Comparison of ENCODE assay signal across 11 cellular contexts in the genomic region with DNA sequence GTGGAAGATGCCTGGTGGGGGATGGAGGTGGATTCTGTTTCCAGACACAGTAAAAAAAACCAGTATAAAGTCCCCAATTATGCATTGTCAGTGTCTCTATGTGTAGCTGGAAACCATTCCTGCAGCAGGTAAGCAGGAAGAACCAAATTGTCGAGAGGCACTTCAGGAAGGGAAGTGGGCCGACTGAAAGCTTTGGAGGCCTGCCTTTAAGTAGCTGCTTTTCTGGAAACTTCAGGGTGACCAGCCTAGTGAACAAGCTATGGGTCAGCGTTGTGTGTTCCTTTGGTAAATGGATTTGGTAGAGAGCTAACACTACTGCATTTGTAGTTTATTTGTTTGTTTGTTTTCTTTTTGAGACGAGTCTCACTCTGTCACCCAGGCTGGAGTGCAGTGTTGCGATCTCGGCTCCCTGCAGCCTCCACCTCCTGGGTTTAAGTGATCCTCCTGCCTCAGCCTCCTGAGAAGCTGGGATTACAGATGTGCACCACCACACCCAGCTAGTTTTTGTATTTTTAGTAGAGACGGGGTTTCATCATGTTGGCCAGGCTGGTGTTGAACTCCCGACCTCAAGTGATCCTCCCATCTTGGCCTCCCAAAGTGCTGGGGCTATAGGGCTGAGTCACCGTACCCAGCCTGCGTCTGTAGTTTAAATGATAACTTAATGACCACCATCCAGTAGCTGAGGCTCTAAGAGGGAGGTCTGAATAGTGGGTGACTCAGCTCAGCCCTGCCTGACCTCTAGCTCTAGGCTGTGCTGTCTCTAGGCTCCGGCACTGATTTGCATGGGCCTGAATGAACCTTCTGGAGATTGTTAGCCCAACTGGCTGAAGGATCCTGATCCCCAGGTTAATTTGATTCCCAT. TPM values are rescaled to one million over a fixed set of nuclear protein-coding genes. Genes with fewer than 3 reads are reported as not detected.
DNase-seq lines count a peak whose midpoint lies in the region; ATAC-seq, FAIRE-seq and TF ChIP-seq lines count a peak whose summit lies in the region.
"Had no signal": no experiment of that assay in that cellular context is flagged by ENCODE, and none has a peak within 500 bp of the region (broad histone marks: within the 10 kb centered on the region; RNA-seq: fewer than 3 reads in every experiment).

No MANE protein-coding gene starts in this region.

- H3K4me3 Mint-ChIP-seq in WTC11 (no peak overlapping the region), Caco-2 (ENCODE audit: unreplicated experiment) (no peak overlapping the region)
- H3K4me3 Mint-ChIP-seq: activated T-cell treated with anti-CD3 and anti-CD28 coated beads, Interleukin-2, amount 50 U/mL, for 72 hours; neural progenitor cell had no signal

- H3K79me2 ChIP-seq in Karpas-422 (ENCODE audit: low read length), result peaks cover 96% of the 10 kb centered on the region

- peaks cover 32% of the 10 kb centered on the region; the same call in 1 of the 2 replicates for H4K20me1 ChIP-seq in Karpas-422 (ENCODE audit: insufficient read depth, low read depth, low read length)

- no peaks in the 10 kb centered on the region for H3K9me3 ChIP-seq in Karpas-422 (ENCODE audit: low read length)
- H3K9me3 ChIP-seq in Caco-2, result no peaks in the 10 kb centered on the region

- no peaks in the 10 kb centered on the region for H3K27me3 ChIP-seq in Karpas-422 (ENCODE audit: low read length)
- no peaks in the 10 kb centered on the region for H3K27me3 ChIP-seq in Caco-2 (replicated peaks; ENCODE audit: control insufficient read depth, insufficient read depth, low read length)
- H3K27me3 ChIP-seq: neural progenitor cell had no signal

- H3K4me1 Mint-ChIP-seq in WTC11, result peaks cover 51% of the 10 kb centered on the region
- peaks cover 8% of the 10 kb centered on the region for H3K4me1 Mint-ChIP-seq in Caco-2 (ENCODE audit: low read depth, unreplicated experiment)

- H3K36me3 Mint-ChIP-seq in WTC11, result no peaks in the 10 kb centered on the region
- peaks cover 6% of the 10 kb centered on the region for H3K36me3 Mint-ChIP-seq in Caco-2 (ENCODE audit: insufficient read depth, unreplicated experiment)
- H3K36me3 Mint-ChIP-seq: neural progenitor cell had no signal

- H3K9me3 Mint-ChIP-seq in WTC11 (no peaks in the 10 kb centered on the region), Caco-2 (ENCODE audit: unreplicated experiment) (no peaks in the 10 kb centered on the region)
- H3K9me3 Mint-ChIP-seq: activated T-cell treated with anti-CD3 and anti-CD28 coated beads, Interleukin-2, amount 50 U/mL, for 72 hours; neural progenitor cell had no signal

- H3K4me1 ChIP-seq in Karpas-422 (ENCODE audit: low read length) (peaks cover 90% of the 10 kb centered on the region), Caco-2 (peaks cover 44% of the 10 kb centered on the region)

- DNase-seq in AG10803 (ENCODE audit: low read depth) (peak; percentile 67), Karpas-422 (peak; percentile 40), WTC11 (ENCODE audit: low spot score) (no peak), kidney tubule cell (ENCODE audit: low spot score) (peak; percentile 97), frontal cortex (ENCODE audit: low spot score in 2 of 2) (no peak), Caco-2 (no peak), amygdala (lab: John Stamatoyannopoulos, UW) (no peak)
- DNase-seq: activated T-cell treated with anti-CD3 and anti-CD28 coated beads, Interleukin-2, amount 50 U/mL, for 72 hours; GOT3 had no signal

- POLR2A ChIA-PET in WTC11 (lab: Charles Lee), result interaction anchor here (0.5 kb wide), 1 partner anchor 43 kb away, joined by 5 read pairs; no protein-coding TSS in a partner anchor
- POLR2A ChIA-PET in Caco-2 (lab: Charles Lee), result interaction anchor here (0.7 kb wide), 1 partner anchor 59 kb away, joined by 9 read pairs; no protein-coding TSS in a partner anchor

- peak overlapping the region; percentile 80; the same call in 1 of the 2 replicates for H3K27ac Mint-ChIP-seq in WTC11
- no peak overlapping the region for H3K27ac Mint-ChIP-seq in Caco-2 (ENCODE audit: unreplicated experiment)
- H3K27ac Mint-ChIP-seq: activated T-cell treated with anti-CD3 and anti-CD28 coated beads, Interleukin-2, amount 50 U/mL, for 72 hours; neural progenitor cell had no signal

- no peak overlapping the region for H3K4me2 ChIP-seq in Karpas-422 (ENCODE audit: low read depth, low read length, poor library complexity, severe bottlenecking)
- H3K4me2 ChIP-seq: neural progenitor cell had no signal

- BruUV-seq in Caco-2 (replicated peaks; lab: Mats Ljungman, UMichigan), result no TSS peak

- H3K27ac ChIP-seq in Karpas-422 (ENCODE audit: low read length), result peak overlapping the region; percentile 47
- H3K27ac ChIP-seq: neural progenitor cell had no signal

- FAIRE-seq in frontal cortex (lab: Jason Lieb, UNC), result no peak

- intact Hi-C loops in Caco-2 (cut with micrococcal nuclease; ENCODE audit: unreplicated experiment), result no loop called here

- no peaks in the 10 kb centered on the region for H3K9me2 ChIP-seq in Karpas-422 (replicated peaks; ENCODE audit: insufficient read depth, low read length)

- H3K27me3 Mint-ChIP-seq in WTC11 (ENCODE audit: low read depth) (no peaks in the 10 kb centered on the region), Caco-2 (ENCODE audit: insufficient read depth, unreplicated experiment) (no peaks in the 10 kb centered on the region)

- no peak overlapping the region for H3K9ac ChIP-seq in Karpas-422 (ENCODE audit: low read length)
- H3K9ac ChIP-seq: neural progenitor cell had no signal

- TF ChIP-seq CTCF in AG10803 (conservative IDR thresholded peaks at IDR 0.05; ENCODE audit: low read length), result no peak
- no peak for TF ChIP-seq CTCF in WTC11 (IDR thresholded peaks at IDR 0.05)
- no peak for TF ChIP-seq CTCF in Caco-2 (IDR thresholded peaks at IDR 0.05; ENCODE audit: insufficient read depth in 1 of 2, low read depth in 1 of 2, low read length in 1 of 2, severe bottlenecking in 1 of 2, unreplicated experiment in 1 of 2)

- no peak overlapping the region for H2AFZ ChIP-seq in Karpas-422 (ENCODE audit: low read length)
- H2AFZ ChIP-seq: neural progenitor cell had no signal

- H3K4me3 ChIP-seq in AG10803 (ENCODE audit: low read length), result no peak overlapping the region
- H3K4me3 ChIP-seq in Karpas-422 (ENCODE audit: low read length), result no peak overlapping the region
- no peak overlapping the region for H3K4me3 ChIP-seq in Caco-2 (ENCODE audit: low read depth, low read length)
- H3K4me3 ChIP-seq: neural progenitor cell had no signal

- H3K36me3 ChIP-seq in Karpas-422 (ENCODE audit: insufficient read depth, low read length), result peaks cover 39% of the 10 kb centered on the region
- no peaks in the 10 kb centered on the region for H3K36me3 ChIP-seq in Caco-2 (ENCODE audit: control insufficient read depth, insufficient read depth, low read length)
- H3K36me3 ChIP-seq: neural progenitor cell had no signal

- ATAC-seq in WTC11, result peak; percentile 33; the same call in 1 of the 2 replicates
- no peak for ATAC-seq in GM18868 (IDR thresholded peaks at IDR 0.05; ENCODE audit: unreplicated experiment)

- CTCF ChIA-PET in WTC11 (lab: Charles Lee), result interaction anchor here (0.5 kb wide), 1 partner anchor 366 kb away, joined by 3 read pairs; no protein-coding TSS in a partner anchor
- CTCF ChIA-PET in Caco-2 (lab: Charles Lee), result interaction anchor here (0.5 kb wide), 1 partner anchor 120 kb away, joined by 5 read pairs; no protein-coding TSS in a partner anchor

TF ChIP-seq in WTC11, 78 proteins besides CTCF, POLR2A, EP300 and RAD21:
- no peak for TF ChIP-seq PRRX2 (CRISPR knock-in tag; IDR thresholded peaks at IDR 0.05)
- TF ChIP-seq, protein P1, sequence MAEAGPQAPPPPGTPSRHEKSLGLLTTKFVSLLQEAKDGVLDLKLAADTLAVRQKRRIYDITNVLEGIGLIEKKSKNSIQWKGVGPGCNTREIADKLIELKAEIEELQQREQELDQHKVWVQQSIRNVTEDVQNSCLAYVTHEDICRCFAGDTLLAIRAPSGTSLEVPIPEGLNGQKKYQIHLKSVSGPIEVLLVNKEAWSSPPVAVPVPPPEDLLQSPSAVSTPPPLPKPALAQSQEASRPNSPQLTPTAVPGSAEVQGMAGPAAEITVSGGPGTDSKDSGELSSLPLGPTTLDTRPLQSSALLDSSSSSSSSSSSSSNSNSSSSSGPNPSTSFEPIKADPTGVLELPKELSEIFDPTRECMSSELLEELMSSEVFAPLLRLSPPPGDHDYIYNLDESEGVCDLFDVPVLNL (CRISPR knock-in tag; IDR thresholded peaks at IDR 0.05; ENCODE audit: borderline replicate concordance, low read depth), result no peak
- TF ChIP-seq, protein P2, sequence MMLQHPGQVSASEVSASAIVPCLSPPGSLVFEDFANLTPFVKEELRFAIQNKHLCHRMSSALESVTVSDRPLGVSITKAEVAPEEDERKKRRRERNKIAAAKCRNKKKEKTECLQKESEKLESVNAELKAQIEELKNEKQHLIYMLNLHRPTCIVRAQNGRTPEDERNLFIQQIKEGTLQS (CRISPR knock-in tag; conservative IDR thresholded peaks at IDR 0.05), result no peak
- TF ChIP-seq ZNF121 (CRISPR knock-in tag; IDR thresholded peaks at IDR 0.05), result no peak
- no peak for TF ChIP-seq ZNF138 (CRISPR knock-in tag; conservative IDR thresholded peaks at IDR 0.05)
- no peak for TF ChIP-seq EMX1 (CRISPR knock-in tag; IDR thresholded peaks at IDR 0.05)
- TF ChIP-seq ETV6 (CRISPR knock-in tag; IDR thresholded peaks at IDR 0.05), result no peak

RNA-seq across cellular contexts. Expression of a gene that starts 12.8 kb away (rescaled TPM):
- 90.3 and 132 TPM in 2 replicates for total RNA-seq in Karpas-422 (2014; rRNA removed; shearing (Covaris generic); ENCODE audit: low replicate concordance)
- 17.1 to 19.5 TPM (median 17.9 TPM) in 3 replicates for total RNA-seq in WTC11 (2021)
- 17.1 TPM for total RNA-seq in frontal cortex
- 9.7 and 11.0 TPM in 2 replicates for total RNA-seq in Caco-2 (2022)

Comparison
In these comparisons a context has a peak if more than half of its experiments do, and no peak if none do; other contexts are left out.
1. DNase-seq: peak in AG10803 (single experiment), Karpas-422 (single experiment) and kidney tubule cell (single experiment); none in WTC11 (single experiment), frontal cortex (0 of 2), Caco-2 (0 of 2) and amygdala (0 of 56).